11 cellular contexts compared by ENCODE assay signal in the genomic region with DNA sequence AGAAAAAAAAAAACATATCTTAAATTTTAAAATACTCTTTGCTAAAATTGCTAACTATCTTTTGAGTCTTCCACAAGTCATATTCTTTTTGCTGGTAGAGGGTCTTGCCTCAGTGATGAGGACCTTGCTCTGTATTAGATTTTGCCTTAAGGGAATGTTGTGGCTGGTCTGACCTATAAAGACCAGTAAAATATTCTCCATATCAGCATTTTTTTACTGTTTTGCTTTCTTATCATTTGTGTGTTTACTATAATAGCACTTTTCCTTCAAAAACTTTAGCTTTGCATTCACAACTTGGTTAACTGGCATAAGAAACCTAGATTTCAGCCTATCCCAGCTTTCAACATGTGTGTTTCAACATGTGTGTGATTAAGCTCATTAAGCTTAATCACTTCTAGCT.
"Had no signal": no experiment of that assay in that cellular context is flagged by ENCODE, and none has a peak within 500 bp of the region (broad histone marks: within the 10 kb centered on the region; RNA-seq: fewer than 3 reads in every experiment).

No MANE protein-coding gene starts in this region.

- H2AFZ ChIP-seq: GM23248, GM23338 had no signal

- H3K4me2 ChIP-seq: GM23338 had no signal

- H3K4me1 ChIP-seq: HAP-1 had no signal

- H3K36me3 ChIP-seq: HAP-1 had no signal

- FAIRE-seq: H1, H54 had no signal

- H3K9me3 ChIP-seq: HAP-1 had no signal

- ATAC-seq: GM23338, HCT116 had no signal

- H3K27ac ChIP-seq: GM23248 had no signal

- H3K4me3 ChIP-seq: GM23248, GM23338, HAP-1 had no signal

- H3K9ac ChIP-seq: GM23248 had no signal

- DNase-seq: GM23248, GOT3, H7, H9, HCEC 1CT, HFFc6 had no signal
